In the genomic region with DNA sequence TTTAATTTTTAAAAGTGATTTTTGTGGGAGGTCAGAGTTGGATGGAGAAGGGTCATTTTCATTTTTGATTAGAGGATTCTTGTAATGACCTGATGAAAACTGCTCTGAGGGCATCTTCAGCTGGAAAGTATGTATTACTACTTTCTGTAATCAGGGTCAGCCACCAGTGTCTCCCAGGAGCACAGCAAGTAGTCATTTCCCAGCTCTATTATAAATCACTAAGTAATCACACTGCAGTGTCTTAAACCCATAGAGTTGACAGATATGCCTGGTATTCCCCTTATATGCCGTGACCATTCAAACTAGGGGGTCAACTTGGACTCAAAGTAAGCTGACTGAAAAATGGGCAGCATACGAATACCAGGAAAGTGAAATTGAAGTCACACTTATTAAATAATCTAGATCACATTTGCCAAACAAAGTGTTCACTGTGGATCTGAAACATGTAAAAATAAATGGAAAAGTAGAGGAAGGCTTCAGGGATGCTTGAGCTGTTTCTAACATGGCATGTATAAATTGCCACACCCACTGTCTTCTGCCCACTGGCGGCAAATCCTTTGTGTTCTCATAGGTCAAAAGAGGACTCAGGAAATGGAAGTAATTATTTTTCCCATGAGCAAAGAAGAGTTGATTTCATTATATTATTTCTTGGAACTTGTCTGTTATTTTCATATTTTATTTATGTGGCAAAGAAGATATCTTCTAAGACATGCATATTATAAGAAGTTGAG, we compare ENCODE assay signal across 11 cellular contexts.
DNase-seq lines count a peak whose midpoint lies in the region; ATAC-seq and TF ChIP-seq lines count a peak whose summit lies in the region.
"Had no signal": no experiment of that assay in that cellular context is flagged by ENCODE, and none has a peak within 500 bp of the region (broad histone marks: within the 10 kb centered on the region; RNA-seq: fewer than 3 reads in every experiment).

No MANE protein-coding gene starts in this region.

- no peaks in the 10 kb centered on the region for H3K9me3 ChIP-seq in CD4-positive, alpha-beta memory T cell (ENCODE audit: control insufficient read depth in 1 of 2, low read length in 2 of 2)

- no peak overlapping the region for H3K27ac ChIP-seq in CD4-positive, alpha-beta memory T cell (ENCODE audit: low read depth, low read length)

- intact Hi-C loops in CD4-positive, alpha-beta memory T cell (cut with micrococcal nuclease), result no loop called here
- intact Hi-C loops in activated B cell treated with CpG ODN at 0.5 μM for 24 hours (cut with micrococcal nuclease), result no loop called here

- peak overlapping the region in 6 of 7 donors; percentile 24 to 77 (median 53) for H3K27ac Mint-ChIP-seq in CD4-positive, alpha-beta memory T cell
- H3K27ac Mint-ChIP-seq in activated B cell treated with CpG ODN at 0.5 μM for 24 hours, result peak overlapping the region; percentile 54
- H3K27ac Mint-ChIP-seq in natural killer cell treated with Interleukin-12 subunit alpha and Interleukin-12 subunit beta and Interleukin-15 and Interleukin-18, amount 100 ng/mL, for 72 hours, result peak overlapping the region; percentile 66 to 76
- H3K27ac Mint-ChIP-seq: WTC11 had no signal

- H3K27me3 ChIP-seq in CD4-positive, alpha-beta memory T cell (ENCODE audit: insufficient read depth, low read length), result no peaks in the 10 kb centered on the region

- CTCF ChIA-PET in CD4-positive, alpha-beta memory T cell (lab: Charles Lee; ENCODE audit: partially characterized antibody), result interaction anchor here (0.8 to 3.5 kb wide), 4 partner anchors 11 to 191 kb away, joined by 3 to 9 read pairs (median 4); no protein-coding TSS in a partner anchor
- CTCF ChIA-PET in activated B cell treated with CpG ODN at 0.5 μM for 24 hours (lab: Charles Lee), result no interaction called here

- peaks cover 62 to 73% of the 10 kb centered on the region in 2 donors for H3K36me3 Mint-ChIP-seq in CD4-positive, alpha-beta memory T cell
- peaks cover 67% of the 10 kb centered on the region for H3K36me3 Mint-ChIP-seq in activated B cell treated with CpG ODN at 0.5 μM for 24 hours (ENCODE audit: low read depth)
- H3K36me3 Mint-ChIP-seq in natural killer cell treated with Interleukin-12 subunit alpha and Interleukin-12 subunit beta and Interleukin-15 and Interleukin-18, amount 100 ng/mL, for 72 hours, result peaks cover 18% of the 10 kb centered on the region

- POLR2A ChIA-PET in CD4-positive, alpha-beta memory T cell (lab: Charles Lee; ENCODE audit: partially characterized antibody), result interaction anchor here (1.5 to 1.6 kb wide), 2 partner anchors 15 to 43 kb away, joined by 5 to 6 read pairs; no protein-coding TSS in a partner anchor
- POLR2A ChIA-PET in activated B cell treated with CpG ODN at 0.5 μM for 24 hours (lab: Charles Lee), result interaction anchor here (0.8 to 1.7 kb wide), 2 partner anchors 23 to 75 kb away, joined by 3 to 11 read pairs; no protein-coding TSS in a partner anchor

- H3K4me1 Mint-ChIP-seq in CD4-positive, alpha-beta memory T cell, result peaks cover 61 to 91% (median 79%) of the 10 kb centered on the region in 4 donors
- peaks cover 85% of the 10 kb centered on the region for H3K4me1 Mint-ChIP-seq in activated B cell treated with CpG ODN at 0.5 μM for 24 hours
- peaks cover 54 to 63% of the 10 kb centered on the region in 2 donors for H3K4me1 Mint-ChIP-seq in natural killer cell treated with Interleukin-12 subunit alpha and Interleukin-12 subunit beta and Interleukin-15 and Interleukin-18, amount 100 ng/mL, for 72 hours (ENCODE audit: low read depth in 2 of 2)

- peaks cover 91% of the 10 kb centered on the region for H3K4me1 ChIP-seq in CD4-positive, alpha-beta memory T cell (ENCODE audit: insufficient read depth, low read length)

- no peaks in the 10 kb centered on the region for H3K27me3 Mint-ChIP-seq in CD4-positive, alpha-beta memory T cell
- no peaks in the 10 kb centered on the region for H3K27me3 Mint-ChIP-seq in activated B cell treated with CpG ODN at 0.5 μM for 24 hours
- no peaks in the 10 kb centered on the region for H3K27me3 Mint-ChIP-seq in natural killer cell treated with Interleukin-12 subunit alpha and Interleukin-12 subunit beta and Interleukin-15 and Interleukin-18, amount 100 ng/mL, for 72 hours

- TF ChIP-seq CTCF in GM20000 (IDR thresholded peaks at IDR 0.05; ENCODE audit: extremely low read depth, missing control alignments) (no peak), activated B cell treated with CpG ODN at 0.5 μM for 24 hours (IDR thresholded peaks at IDR 0.05) (no peak)

- peaks cover 4% of the 10 kb centered on the region for H3K36me3 ChIP-seq in CD4-positive, alpha-beta memory T cell (ENCODE audit: insufficient read depth, low read length)

- peak overlapping the region in 2 of 8 donors; percentile 3 to 47 for H3K4me3 Mint-ChIP-seq in CD4-positive, alpha-beta memory T cell
- H3K4me3 Mint-ChIP-seq in activated B cell treated with CpG ODN at 0.5 μM for 24 hours, result no peak overlapping the region
- H3K4me3 Mint-ChIP-seq in natural killer cell treated with Interleukin-12 subunit alpha and Interleukin-12 subunit beta and Interleukin-15 and Interleukin-18, amount 100 ng/mL, for 72 hours, result peak overlapping the region; percentile 26
- H3K4me3 Mint-ChIP-seq: WTC11 had no signal

- no peak for ATAC-seq in activated B cell treated with CpG ODN at 0.5 μM for 24 hours (ENCODE audit: low read depth)
- peak in 1 of 2 donors; percentile 51 for ATAC-seq in natural killer cell treated with Interleukin-12 subunit alpha and Interleukin-12 subunit beta and Interleukin-15 and Interleukin-18, amount 100 ng/mL, for 72 hours
- ATAC-seq: WTC11 had no signal

- DNase-seq in CD4-positive, alpha-beta memory T cell, result no peak
- DNase-seq in GM20000 (ENCODE audit: low spot score), result peak; percentile 18
- no peak for DNase-seq in activated B cell treated with CpG ODN at 0.5 μM for 24 hours
- DNase-seq in natural killer cell treated with Interleukin-12 subunit alpha and Interleukin-12 subunit beta and Interleukin-15 and Interleukin-18, amount 100 ng/mL, for 72 hours (ENCODE audit: low spot score), result no peak
- no peak for DNase-seq in kidney glomerular epithelial cell (lab: John Stamatoyannopoulos, UW)
- DNase-seq in amniotic stem cell (lab: John Stamatoyannopoulos, UW), result no peak
- DNase-seq in epidermal melanocyte (ENCODE audit: insufficient read length, low spot score), result no peak
- DNase-seq in NCI-H524 treated with DMSO at 0.1 percent for 48 hours (lab: John Stamatoyannopoulos, UW), result no peak
- DNase-seq: DND-41, nucleus accumbens had no signal

- H3K9me3 Mint-ChIP-seq in CD4-positive, alpha-beta memory T cell, result peaks cover 0 to 3% (median 0%) of the 10 kb centered on the region in 8 donors
- no peaks in the 10 kb centered on the region for H3K9me3 Mint-ChIP-seq in activated B cell treated with CpG ODN at 0.5 μM for 24 hours
- H3K9me3 Mint-ChIP-seq in natural killer cell treated with Interleukin-12 subunit alpha and Interleukin-12 subunit beta and Interleukin-15 and Interleukin-18, amount 100 ng/mL, for 72 hours, result peaks cover 8% of the 10 kb centered on the region

- H3K4me3 ChIP-seq in CD4-positive, alpha-beta memory T cell (ENCODE audit: low read length in 2 of 2), result no peak overlapping the region
